In genomic region chr13:30429235-30429634, GRCh38 we compare ENCODE assay signal across 1 cellular context.
TF ChIP-seq lines count a peak whose summit lies in the region.

No MANE protein-coding gene starts in this region.

TF ChIP-seq in HCT116, 20 proteins besides CTCF, POLR2A, EP300 and RAD21:
- TF ChIP-seq SP1 (IDR thresholded peaks at IDR 0.05; ENCODE audit: low read depth), result no peak
